ENCODE assay signal across 9 cellular contexts in the genomic region with DNA sequence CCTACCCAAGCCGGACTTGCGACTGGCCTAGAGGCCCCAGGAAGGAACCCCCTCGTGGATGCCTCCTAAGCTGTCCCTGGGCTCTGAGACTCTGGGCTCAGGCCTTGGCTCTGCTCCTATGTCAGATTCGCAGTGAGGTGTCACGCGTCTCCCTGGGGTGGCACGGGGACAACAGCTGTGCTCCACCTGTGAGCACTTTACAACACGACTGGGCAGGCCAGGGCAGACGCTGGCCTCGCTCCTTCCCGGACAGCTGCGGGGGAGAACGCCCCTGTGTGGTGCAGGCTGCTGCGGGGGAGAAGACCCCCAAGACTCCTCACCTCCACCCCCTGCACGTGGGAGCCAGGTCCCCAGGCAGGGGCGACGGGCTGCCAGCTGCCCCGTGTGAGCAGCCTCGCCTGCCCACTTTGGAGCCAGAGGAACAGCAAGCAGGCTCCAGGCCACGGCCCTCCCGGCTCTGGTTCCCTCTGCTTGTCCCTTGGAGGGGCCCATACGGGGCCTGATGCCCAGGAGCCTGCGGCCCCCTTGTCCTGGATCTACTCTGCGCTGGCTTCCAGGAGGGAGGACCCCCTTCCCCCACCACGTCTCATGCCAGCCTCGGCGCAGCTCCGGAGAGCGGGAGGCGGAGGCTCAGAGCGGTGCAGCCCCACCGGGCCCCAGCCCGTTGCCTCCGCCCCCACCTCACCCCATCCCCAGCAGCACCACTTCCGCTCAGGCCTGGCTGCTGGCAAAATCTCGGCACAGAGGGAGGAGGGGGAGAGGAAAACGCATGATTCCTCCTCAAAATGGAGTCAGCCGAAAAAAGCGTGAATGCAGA. TPM values are rescaled to one million over a fixed set of nuclear protein-coding genes. Genes with fewer than 3 reads are reported as not detected.
DNase-seq lines count a peak whose midpoint lies in the region; ATAC-seq and TF ChIP-seq lines count a peak whose summit lies in the region.
"Had no signal": no experiment of that assay in that cellular context is flagged by ENCODE, and none has a peak within 500 bp of the region (broad histone marks: within the 10 kb centered on the region; RNA-seq: fewer than 3 reads in every experiment).

No MANE protein-coding gene starts in this region.

- peaks cover 46% of the 10 kb centered on the region for H3K4me1 Mint-ChIP-seq in activated CD8-positive, alpha-beta T cell treated with anti-CD3 and anti-CD28 coated beads, Interleukin-2, amount 10 ng/mL, durations not matched to agents 7 days and 5 days (ENCODE audit: low read depth)

- H3K36me3 Mint-ChIP-seq in activated CD8-positive, alpha-beta T cell treated with anti-CD3 and anti-CD28 coated beads, Interleukin-2, amount 10 ng/mL, durations not matched to agents 7 days and 5 days (ENCODE audit: low read depth) = peaks cover 4% of the 10 kb centered on the region

- peak overlapping the region; percentile 72 for H3K4me3 Mint-ChIP-seq in activated CD8-positive, alpha-beta T cell treated with anti-CD3 and anti-CD28 coated beads, Interleukin-2, amount 10 ng/mL, durations not matched to agents 7 days and 5 days

- CTCF ChIA-PET in activated CD8-positive, alpha-beta T cell treated with anti-CD3 and anti-CD28 coated beads, Interleukin-2, amount 10 ng/mL, durations not matched to agents 7 days and 5 days (lab: Charles Lee) = interaction anchor here (1.0 to 2.5 kb wide), 6 partner anchors 18 to 292 kb away, joined by 3 to 28 read pairs (median 6); no protein-coding TSS in a partner anchor

- H3K27me3 Mint-ChIP-seq in activated CD8-positive, alpha-beta T cell treated with anti-CD3 and anti-CD28 coated beads, Interleukin-2, amount 10 ng/mL, durations not matched to agents 7 days and 5 days (ENCODE audit: low read depth) = peaks cover 5% of the 10 kb centered on the region

- ATAC-seq in activated CD8-positive, alpha-beta T cell treated with anti-CD3 and anti-CD28 coated beads, Interleukin-2, amount 10 ng/mL, durations not matched to agents 7 days and 5 days = peak; percentile 81
- no peak for ATAC-seq in HG02678 (IDR thresholded peaks at IDR 0.05; ENCODE audit: unreplicated experiment)

- TF ChIP-seq POLR2A in NB4 (IDR thresholded peaks at IDR 0.05; ENCODE audit: extremely low read depth, insufficient read length) = peak; percentile 45

- TF ChIP-seq CTCF in NB4 (IDR thresholded peaks at IDR 0.05; ENCODE audit: low read depth, low read length) = no peak

- POLR2A ChIA-PET in activated CD8-positive, alpha-beta T cell treated with anti-CD3 and anti-CD28 coated beads, Interleukin-2, amount 10 ng/mL, durations not matched to agents 7 days and 5 days (lab: Charles Lee) = interaction anchor here (0.8 to 5.0 kb wide), 4 partner anchors 9 to 25 kb away, joined by 3 to 71 read pairs (median 14); no protein-coding TSS in a partner anchor

- peak overlapping the region; percentile 92 for H3K27ac Mint-ChIP-seq in activated CD8-positive, alpha-beta T cell treated with anti-CD3 and anti-CD28 coated beads, Interleukin-2, amount 10 ng/mL, durations not matched to agents 7 days and 5 days

- DNase-seq in NB4 (ENCODE audit: low read depth) = peak; percentile 84
- DNase-seq in activated CD8-positive, alpha-beta T cell treated with anti-CD3 and anti-CD28 coated beads, Interleukin-2, amount 10 ng/mL, durations not matched to agents 7 days and 5 days = peak; percentile 76
- DNase-seq in fibroblast of peridontal ligament (ENCODE audit: extremely low read depth) = peak; percentile 10
- DNase-seq in skeletal muscle cell (ENCODE audit: low read depth) = no peak
- no peak for DNase-seq in NCI-H1930 (lab: John Stamatoyannopoulos, UW)
- no peak for DNase-seq in RKO (ENCODE audit: low spot score)
- no peak for DNase-seq in dermis blood vessel endothelial cell

- H3K4me3 ChIP-seq in NB4 (ENCODE audit: low read depth, low read length) (peak overlapping the region; percentile 56), skeletal muscle cell (ENCODE audit: low read depth, low read length) (peak overlapping the region; percentile 13)
- H3K4me3 ChIP-seq: cardiac muscle cell had no signal

- H3K9me3 Mint-ChIP-seq in activated CD8-positive, alpha-beta T cell treated with anti-CD3 and anti-CD28 coated beads, Interleukin-2, amount 10 ng/mL, durations not matched to agents 7 days and 5 days (ENCODE audit: insufficient read depth) = no peaks in the 10 kb centered on the region

RNA-seq across cellular contexts. Expression of gene SARDH, which starts 36.0 kb away (rescaled TPM):
- 1 to 10 TPM; 3.0 to 3.4 TPM for total RNA-seq in activated CD8-positive, alpha-beta T cell treated with anti-CD3 and anti-CD28 coated beads, Interleukin-2, amount 10 ng/mL, durations not matched to agents 7 days and 5 days
- 0.34 and 0.37 TPM in 2 replicates for total RNA-seq in dermis blood vessel endothelial cell

Comparison
In these comparisons a context has a peak if more than half of its experiments do, and no peak if none do; other contexts are left out.
1. DNase-seq: peak in NB4 (single experiment), activated CD8-positive, alpha-beta T cell treated with anti-CD3 and anti-CD28 coated beads, Interleukin-2, amount 10 ng/mL, durations not matched to agents 7 days and 5 days (single experiment) and fibroblast of peridontal ligament (single experiment); none in skeletal muscle cell (single experiment), NCI-H1930 (0 of 2), RKO (single experiment) and dermis blood vessel endothelial cell (single experiment).